8 cellular contexts compared by ENCODE assay signal in the genomic region with DNA sequence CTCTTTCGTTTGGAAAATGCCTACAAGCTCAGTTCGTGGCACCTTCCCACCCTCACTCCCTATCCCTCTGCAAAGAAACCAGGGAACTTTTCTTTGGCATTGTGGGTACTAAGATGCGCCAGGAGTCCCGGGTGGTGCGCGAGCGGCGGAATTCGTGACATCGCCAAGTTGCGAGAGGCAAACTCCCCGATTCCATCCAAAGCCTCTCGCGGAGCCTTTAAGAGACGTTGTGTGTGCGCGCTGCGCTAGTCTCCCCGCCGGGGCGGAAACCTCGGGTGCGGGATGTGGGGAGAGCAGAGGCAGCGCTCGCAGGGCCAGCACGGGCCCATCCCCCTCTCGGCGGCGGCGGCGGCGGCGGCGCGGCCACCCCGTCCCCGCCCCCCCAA. TPM values are rescaled to one million over a fixed set of nuclear protein-coding genes. Genes with fewer than 3 reads are reported as not detected.
DNase-seq lines count a peak whose midpoint lies in the region; ATAC-seq, FAIRE-seq and TF ChIP-seq lines count a peak whose summit lies in the region.

No MANE protein-coding gene starts in this region.

- ATAC-seq in GM21526 (IDR thresholded peaks at IDR 0.05; ENCODE audit: low FRiP score, unreplicated experiment): peak; percentile 24
- ATAC-seq in stimulated activated memory B cell treated with anti-CD40 and anti-IgM and Interleukin-4, amounts not matched to agents 10 μg/mL and 1 μg/mL and 100 μg/mL, for 72 hours: no peak

- FAIRE-seq in GM12892 (lab: Jason Lieb, UNC): no peak

- peak; percentile 87 for DNase-seq in DMS114 treated with DMSO at 0.1 percent for 48 hours (lab: John Stamatoyannopoulos, UW; ENCODE audit: unreplicated experiment)
- peak; percentile 82 for DNase-seq in NB4 (ENCODE audit: low read depth)
- peak; percentile 87 for DNase-seq in astrocyte of the spinal cord (ENCODE audit: low read depth, low spot score)
- peak in 1 of 3 donors; percentile 24 for DNase-seq in immature natural killer cell
- no peak for DNase-seq in GM12892 (ENCODE audit: insufficient read length)
- DNase-seq in activated effector memory CD4-positive, alpha-beta T cell treated with anti-CD3 and anti-CD28 coated beads, Interleukin-2, amount 50 U/mL, for 16 hours: no peak

- H3K4me3 Mint-ChIP-seq in immature natural killer cell: peak overlapping the region; percentile 66 to 85 (median 77)
- H3K4me3 Mint-ChIP-seq in stimulated activated memory B cell treated with anti-CD40 and anti-IgM and Interleukin-4, amounts not matched to agents 10 μg/mL and 1 μg/mL and 100 μg/mL, for 72 hours: peak overlapping the region; percentile 54

- H3K4me3 ChIP-seq in NB4 (ENCODE audit: low read depth, low read length) (peak overlapping the region; percentile 66), astrocyte of the spinal cord (ENCODE audit: low read depth, low read length) (peak overlapping the region; percentile 94)

- TF ChIP-seq POLR2A in NB4 (IDR thresholded peaks at IDR 0.05; ENCODE audit: extremely low read depth, insufficient read length) (no peak), GM12892 (IDR thresholded peaks at IDR 0.05; ENCODE audit: low read depth, low read length) (no peak)

- no peak overlapping the region for H3K27ac Mint-ChIP-seq in immature natural killer cell
- H3K27ac Mint-ChIP-seq in stimulated activated memory B cell treated with anti-CD40 and anti-IgM and Interleukin-4, amounts not matched to agents 10 μg/mL and 1 μg/mL and 100 μg/mL, for 72 hours: no peak overlapping the region

- peaks cover 65 to 82% (median 68%) of the 10 kb centered on the region in 3 donors for H3K27me3 Mint-ChIP-seq in immature natural killer cell (ENCODE audit: low read depth in 3 of 3)
- H3K27me3 Mint-ChIP-seq in stimulated activated memory B cell treated with anti-CD40 and anti-IgM and Interleukin-4, amounts not matched to agents 10 μg/mL and 1 μg/mL and 100 μg/mL, for 72 hours: peaks cover 91% of the 10 kb centered on the region

- TF ChIP-seq CTCF in NB4 (IDR thresholded peaks at IDR 0.05; ENCODE audit: low read depth, low read length): no peak
- TF ChIP-seq CTCF in astrocyte of the spinal cord (IDR thresholded peaks at IDR 0.05; ENCODE audit: low read depth, low read length): no peak

- in situ Hi-C loops in astrocyte of the spinal cord (cut with HindIII; ENCODE audit: low sequenced_read_pairs): loop anchor here (25.0 kb wide), 1 partner anchor 1043 kb away; no protein-coding TSS in a partner anchor

- H3K9me3 Mint-ChIP-seq in immature natural killer cell: peaks cover 8 to 54% (median 14%) of the 10 kb centered on the region in 6 donors
- peaks cover 6% of the 10 kb centered on the region for H3K9me3 Mint-ChIP-seq in stimulated activated memory B cell treated with anti-CD40 and anti-IgM and Interleukin-4, amounts not matched to agents 10 μg/mL and 1 μg/mL and 100 μg/mL, for 72 hours

- H3K4me1 Mint-ChIP-seq in immature natural killer cell: peaks cover 34 to 46% of the 10 kb centered on the region in 2 donors
- peaks cover 24% of the 10 kb centered on the region for H3K4me1 Mint-ChIP-seq in stimulated activated memory B cell treated with anti-CD40 and anti-IgM and Interleukin-4, amounts not matched to agents 10 μg/mL and 1 μg/mL and 100 μg/mL, for 72 hours

- H3K36me3 Mint-ChIP-seq in immature natural killer cell: peaks cover 0 to 20% (median 0%) of the 10 kb centered on the region in 3 donors
- no peaks in the 10 kb centered on the region for H3K36me3 Mint-ChIP-seq in stimulated activated memory B cell treated with anti-CD40 and anti-IgM and Interleukin-4, amounts not matched to agents 10 μg/mL and 1 μg/mL and 100 μg/mL, for 72 hours

RNA-seq across cellular contexts. Expression of gene NR2F2, which starts 0.4 kb away (rescaled TPM):
- not detected for polyA plus RNA-seq in immature natural killer cell
- 0.70 TPM for polyA plus RNA-seq in GM12892 (2012; ENCODE audit: missing spikeins)

Comparison
In these comparisons a context has a peak if more than half of its experiments do, and no peak if none do; other contexts are left out.
1. DNase-seq: peak in DMS114 treated with DMSO at 0.1 percent for 48 hours (single experiment), NB4 (single experiment) and astrocyte of the spinal cord (single experiment); none in GM12892 (single experiment) and activated effector memory CD4-positive, alpha-beta T cell treated with anti-CD3 and anti-CD28 coated beads, Interleukin-2, amount 50 U/mL, for 16 hours (single experiment).